ENCODE assay signal across 24 cellular contexts in genomic region chr11:115081972-115082371, GRCh38.
DNase-seq lines count a peak whose midpoint lies in the region; ATAC-seq and TF ChIP-seq lines count a peak whose summit lies in the region.
"Had no signal": no experiment of that assay in that cellular context is flagged by ENCODE, and none has a peak within 500 bp of the region (broad histone marks: within the 10 kb centered on the region; RNA-seq: fewer than 3 reads in every experiment).

No MANE protein-coding gene starts in this region.

- H3K4me1 ChIP-seq in foreskin keratinocyte = no peaks in the 10 kb centered on the region
- H3K4me1 ChIP-seq: breast epithelium, HAP-1, suprapubic skin had no signal

- no peaks in the 10 kb centered on the region for H3K27me3 ChIP-seq in foreskin keratinocyte
- H3K27me3 ChIP-seq: breast epithelium had no signal

- no peak for TF ChIP-seq CTCF in foreskin keratinocyte (conservative IDR thresholded peaks at IDR 0.05)

- peak; percentile 57 for DNase-seq in DMS79 treated with DMSO at 0.1 percent for 48 hours (lab: John Stamatoyannopoulos, UW)
- no peak for DNase-seq in DMS79 (lab: John Stamatoyannopoulos, UW)
- peak; percentile 75 for DNase-seq in NCI-H128 (lab: John Stamatoyannopoulos, UW; ENCODE audit: unreplicated experiment)
- DNase-seq in NCI-H2171 treated with DMSO at 0.1 percent for 48 hours (lab: John Stamatoyannopoulos, UW) = peak; percentile 85
- DNase-seq in foreskin keratinocyte = peak in 1 of 2 donors; percentile 4
- DNase-seq in activated effector memory CD4-positive, alpha-beta T cell treated with anti-CD3 and anti-CD28 coated beads, Interleukin-2, amount 50 U/mL, for 16 hours = no peak
- DNase-seq in SKM-1 (lab: John Stamatoyannopoulos, UW; ENCODE audit: unreplicated experiment) = no peak
- no peak for DNase-seq in SW480 (ENCODE audit: low spot score)
- DNase-seq: 8988T; activated CD4-positive, alpha-beta T cell treated with anti-CD3 and anti-CD28 coated beads, Interleukin-2, amount 10 ng/mL, durations not matched to agents 24 days and 14 days; activated naive CD4-positive, alpha-beta T cell treated with anti-CD3 and anti-CD28 coated beads for 36 hours; activated T-cell treated with anti-CD3 and anti-CD28 coated beads, Interleukin-2, amount 50 U/mL, for 48 hours; AML-193; amygdala; CD8-positive, alpha-beta memory T cell; effector memory CD8-positive, alpha-beta T cell; stimulated activated CD4-positive, alpha-beta T cell treated with anti-CD3 and anti-CD28 coated beads, Interleukin-2, amount 100 ng/mL, for 48 hours had no signal

- peak; percentile 17 for ATAC-seq in foreskin keratinocyte
- ATAC-seq: effector memory CD8-positive, alpha-beta T cell; esophagus mucosa; stimulated activated memory B cell treated with anti-CD40 and anti-IgM and Interleukin-4, amounts not matched to agents 10 μg/mL and 1 μg/mL and 100 μg/mL, for 72 hours had no signal

- H3K27ac ChIP-seq in foreskin keratinocyte = no peak overlapping the region
- H3K27ac ChIP-seq: breast epithelium, KMS-11, suprapubic skin, WERI-Rb-1 had no signal

Comparison
In these comparisons a context has a peak if more than half of its experiments do, and no peak if none do; other contexts are left out.
1. DNase-seq: peak in DMS79 treated with DMSO at 0.1 percent for 48 hours (single experiment), NCI-H128 (single experiment) and NCI-H2171 treated with DMSO at 0.1 percent for 48 hours (single experiment); none in DMS79 (single experiment), activated effector memory CD4-positive, alpha-beta T cell treated with anti-CD3 and anti-CD28 coated beads, Interleukin-2, amount 50 U/mL, for 16 hours (single experiment), SKM-1 (single experiment) and SW480 (single experiment).